Comparison of ENCODE assay signal across 14 cellular contexts in the genomic region with DNA sequence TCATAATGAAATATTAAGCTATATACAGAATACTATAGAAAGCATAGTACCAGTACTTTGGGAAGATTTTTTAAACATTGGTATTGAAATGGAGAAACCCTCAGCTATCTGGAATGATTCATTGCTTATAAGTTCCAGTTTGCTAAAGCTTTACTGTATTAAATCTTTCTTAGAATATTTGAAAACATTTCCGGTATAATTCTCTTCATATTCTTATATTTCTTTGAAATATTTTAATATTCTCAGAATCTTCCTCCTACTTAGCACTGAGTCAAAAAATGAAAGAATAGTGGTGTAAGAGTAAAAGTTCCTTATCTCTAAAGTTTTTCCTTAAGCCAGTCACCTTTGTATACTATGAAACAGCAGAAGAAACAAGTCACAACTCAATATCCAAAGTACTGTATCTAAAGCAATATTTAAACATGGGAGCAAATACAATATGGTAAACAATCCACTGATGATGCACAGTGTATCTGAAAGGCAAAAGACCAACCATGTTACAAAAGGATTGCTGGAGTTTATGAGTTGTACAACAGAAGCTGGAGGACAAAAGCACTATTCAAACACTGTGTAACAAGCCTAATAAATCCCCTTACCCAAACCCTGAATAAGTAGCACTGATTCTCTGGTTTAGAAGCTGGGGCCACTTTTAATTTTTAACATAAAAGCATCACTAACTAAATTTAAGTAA.
DNase-seq lines count a peak whose midpoint lies in the region; ATAC-seq and TF ChIP-seq lines count a peak whose summit lies in the region.
"Had no signal": no experiment of that assay in that cellular context is flagged by ENCODE, and none has a peak within 500 bp of the region (broad histone marks: within the 10 kb centered on the region; RNA-seq: fewer than 3 reads in every experiment).

No MANE protein-coding gene starts in this region.

- H3K9me3 ChIP-seq in endodermal cell (ENCODE audit: control insufficient read depth, low read length) (no peaks in the 10 kb centered on the region), testis (no peaks in the 10 kb centered on the region)
- H3K9me3 ChIP-seq: Caco-2, esophagus squamous epithelium, sigmoid colon had no signal

- peak overlapping the region; percentile 23 for H3K4me3 Mint-ChIP-seq in activated naive CD4-positive, alpha-beta T cell treated with anti-CD3 and anti-CD28 coated beads, Interleukin-2, amount 50 U/mL, for 24 hours
- H3K4me3 Mint-ChIP-seq in T-cell (no peak overlapping the region), endodermal cell (no peak overlapping the region), type B pancreatic cell (no peak overlapping the region)

- CTCF ChIA-PET in T-cell (lab: Charles Lee), result interaction anchor here (0.6 to 2.9 kb wide), 3 partner anchors 10 to 77 kb away, joined by 3 to 12 read pairs (median 3); no protein-coding TSS in a partner anchor

- H3K36me3 Mint-ChIP-seq in activated naive CD4-positive, alpha-beta T cell treated with anti-CD3 and anti-CD28 coated beads, Interleukin-2, amount 50 U/mL, for 24 hours, result peaks cover 14% of the 10 kb centered on the region
- H3K36me3 Mint-ChIP-seq in T-cell (peaks cover 21% of the 10 kb centered on the region), endodermal cell (ENCODE audit: low read depth) (peaks cover 22% of the 10 kb centered on the region), type B pancreatic cell (peaks cover 14% of the 10 kb centered on the region)

- H3K27ac ChIP-seq in endodermal cell (ENCODE audit: low read depth, low read length) (no peak overlapping the region), testis (no peak overlapping the region)
- H3K27ac ChIP-seq: esophagus squamous epithelium, sigmoid colon had no signal

- no CpG with 5 or more reads among the region's 1 CpG for WGBS in endodermal cell (ENCODE audit: insufficient coverage in 1 of 2, insufficient read length in 1 of 2), 2 experiments
- 90 to 93% methylated on average over 1 of the region's 1 CpG for WGBS in testis, 2 donors

- POLR2A ChIA-PET in T-cell (lab: Charles Lee), result interaction anchor here (0.5 to 0.7 kb wide), 3 partner anchors 49 to 348 kb away, joined by 3 to 9 read pairs (median 3); no protein-coding TSS in a partner anchor

- no peaks in the 10 kb centered on the region for H3K27me3 ChIP-seq in endodermal cell (ENCODE audit: control insufficient read depth, insufficient read depth, low read length, poor library complexity, severe bottlenecking)
- H3K27me3 ChIP-seq in testis, result no peaks in the 10 kb centered on the region
- H3K27me3 ChIP-seq: esophagus squamous epithelium, sigmoid colon had no signal

- intact Hi-C loops in testis (cut with DNase I; ENCODE audit: low total_unique reads), result no loop called here

- no peak overlapping the region for H3K27ac Mint-ChIP-seq in activated naive CD4-positive, alpha-beta T cell treated with anti-CD3 and anti-CD28 coated beads, Interleukin-2, amount 50 U/mL, for 24 hours
- H3K27ac Mint-ChIP-seq in T-cell, result peak overlapping the region; percentile 7 to 78
- peak overlapping the region; percentile 58 for H3K27ac Mint-ChIP-seq in endodermal cell
- H3K27ac Mint-ChIP-seq in type B pancreatic cell, result peak overlapping the region; percentile 27

- TF ChIP-seq CTCF in endodermal cell (conservative IDR thresholded peaks at IDR 0.05) (no peak), type B pancreatic cell (conservative IDR thresholded peaks at IDR 0.05) (no peak), testis (IDR thresholded peaks at IDR 0.05) (no peak)

- H3K4me3 ChIP-seq in endodermal cell (ENCODE audit: low read length), result no peak overlapping the region
- no peak overlapping the region for H3K4me3 ChIP-seq in testis
- H3K4me3 ChIP-seq: esophagus squamous epithelium, sigmoid colon had no signal

- no peak overlapping the region for H3K9ac ChIP-seq in endodermal cell (ENCODE audit: extremely low read depth, low read length, poor library complexity, severe bottlenecking)

- no peaks in the 10 kb centered on the region for H3K27me3 Mint-ChIP-seq in activated naive CD4-positive, alpha-beta T cell treated with anti-CD3 and anti-CD28 coated beads, Interleukin-2, amount 50 U/mL, for 24 hours
- H3K27me3 Mint-ChIP-seq in T-cell, result no peaks in the 10 kb centered on the region
- H3K27me3 Mint-ChIP-seq in endodermal cell (ENCODE audit: insufficient read depth), result no peaks in the 10 kb centered on the region
- H3K27me3 Mint-ChIP-seq in type B pancreatic cell, result no peaks in the 10 kb centered on the region

- no peak for TF ChIP-seq POLR2A in testis (IDR thresholded peaks at IDR 0.05)

- H3K9me3 Mint-ChIP-seq in activated naive CD4-positive, alpha-beta T cell treated with anti-CD3 and anti-CD28 coated beads, Interleukin-2, amount 50 U/mL, for 24 hours, result no peaks in the 10 kb centered on the region
- H3K9me3 Mint-ChIP-seq in T-cell, result no peaks in the 10 kb centered on the region
- no peaks in the 10 kb centered on the region for H3K9me3 Mint-ChIP-seq in endodermal cell
- H3K9me3 Mint-ChIP-seq in type B pancreatic cell, result no peaks in the 10 kb centered on the region

- no peak for DNase-seq in activated naive CD4-positive, alpha-beta T cell treated with Interleukin-2 at 50 U/mL for 16 hours
- DNase-seq in T-cell (no peak), endodermal cell (no peak), type B pancreatic cell (ENCODE audit: extremely low spot score, unreplicated experiment) (no peak), testis (no peak)
- DNase-seq in activated effector memory CD4-positive, alpha-beta T cell treated with anti-CD3 and anti-CD28 coated beads, Interleukin-2, amount 50 U/mL, for 16 hours, result no peak
- DNase-seq: Caco-2, esophagus squamous epithelium, H7, left ventricle myocardium superior, NCI-H146, occipital lobe, sigmoid colon had no signal

- peaks cover 38% of the 10 kb centered on the region for H3K4me1 Mint-ChIP-seq in activated naive CD4-positive, alpha-beta T cell treated with anti-CD3 and anti-CD28 coated beads, Interleukin-2, amount 50 U/mL, for 24 hours
- H3K4me1 Mint-ChIP-seq in T-cell (peaks cover 21 to 54% (median 37%) of the 10 kb centered on the region in 3 donors), endodermal cell (peaks cover 14% of the 10 kb centered on the region), type B pancreatic cell (ENCODE audit: unreplicated experiment) (peaks cover 15% of the 10 kb centered on the region)

- no peaks in the 10 kb centered on the region for H3K4me1 ChIP-seq in endodermal cell (ENCODE audit: control insufficient read depth, insufficient read depth, low read length)
- no peaks in the 10 kb centered on the region for H3K4me1 ChIP-seq in testis
- H3K4me1 ChIP-seq: Caco-2, sigmoid colon had no signal

- ATAC-seq in T-cell (replicated peaks in 1 of 4), result peak in 2 of 4 experiments; percentile 34 to 49
- ATAC-seq: left ventricle myocardium superior had no signal

- H3K36me3 ChIP-seq in endodermal cell (ENCODE audit: control insufficient read depth, insufficient read depth, low read length) (peaks cover 22% of the 10 kb centered on the region), testis (ENCODE audit: low read depth, missing control alignments) (no peaks in the 10 kb centered on the region)
